Comparison of ENCODE assay signal across 24 cellular contexts in genomic region chr20:46897471-46897870, GRCh38. TPM values are rescaled to one million over a fixed set of nuclear protein-coding genes. Genes with fewer than 3 reads are reported as not detected.
DNase-seq lines count a peak whose midpoint lies in the region; FAIRE-seq and TF ChIP-seq lines count a peak whose summit lies in the region.
"Had no signal": no experiment of that assay in that cellular context is flagged by ENCODE, and none has a peak within 500 bp of the region (broad histone marks: within the 10 kb centered on the region; RNA-seq: fewer than 3 reads in every experiment).

No MANE protein-coding gene starts in this region.

- H2AFZ ChIP-seq in mammary epithelial cell (ENCODE audit: low read depth, low read length): no peak overlapping the region

- no peak overlapping the region for H3K4me2 ChIP-seq in mammary epithelial cell (ENCODE audit: insufficient read depth, low read depth, low read length)

- H3K9me3 ChIP-seq in breast epithelium (no peaks in the 10 kb centered on the region), mammary epithelial cell (replicated peaks; ENCODE audit: insufficient read depth, low read length) (no peaks in the 10 kb centered on the region)
- H3K9me3 ChIP-seq: right atrium auricular region had no signal

- H3K36me3 ChIP-seq in breast epithelium (no peaks in the 10 kb centered on the region), mammary epithelial cell (ENCODE audit: insufficient read depth, low read length) (no peaks in the 10 kb centered on the region), bronchial epithelial cell (ENCODE audit: control insufficient read depth, insufficient read depth, low read length) (no peaks in the 10 kb centered on the region)
- H3K36me3 ChIP-seq: right atrium auricular region had no signal

- DNase-seq in breast epithelium (ENCODE audit: low spot score in 2 of 2) (no peak), mammary epithelial cell (no peak), bronchial epithelial cell (ENCODE audit: low read depth) (peak; percentile 57), kidney tubule cell (ENCODE audit: low spot score) (no peak), epidermal melanocyte (ENCODE audit: insufficient read length, low spot score) (no peak), NCI-H2029 treated with DMSO at 0.1 percent for 48 hours (lab: John Stamatoyannopoulos, UW) (no peak), posterior cingulate gyrus (no peak)
- DNase-seq: ACHN; activated CD4-positive, alpha-beta T cell treated with anti-CD3 and anti-CD28 coated beads for 4 hours; aorta; DMS153; GOT3; IMR-90; NCI-H1694; Right ventricle myocardium superior; substantia nigra had no signal

- FAIRE-seq in bronchial epithelial cell (lab: Jason Lieb, UNC): no peak
- FAIRE-seq: G401.6, GM12891 had no signal

- dilution Hi-C loops in mammary epithelial cell (cut with HindIII; ENCODE audit: low sequenced_read_pairs): no loop called here

- CTCF ChIA-PET in mammary epithelial cell (lab: Charles Lee; ENCODE audit: low non-redundant PET): no interaction called here

- peaks cover 64% of the 10 kb centered on the region for H3K4me1 Mint-ChIP-seq in nephron
- H3K4me1 Mint-ChIP-seq: activated naive CD4-positive, alpha-beta T cell treated with anti-CD3 and anti-CD28 coated beads, Interleukin-2, amount 50 U/mL, for 24 hours had no signal

- peaks cover 0 to 4% of the 10 kb centered on the region in 2 donors for H3K27me3 ChIP-seq in breast epithelium
- H3K27me3 ChIP-seq in mammary epithelial cell (ENCODE audit: insufficient read depth, low read length): peaks cover 26% of the 10 kb centered on the region
- no peaks in the 10 kb centered on the region for H3K27me3 ChIP-seq in bronchial epithelial cell (ENCODE audit: control insufficient read depth, insufficient read depth, low read length)
- H3K27me3 ChIP-seq: right atrium auricular region had no signal

- H3K9ac ChIP-seq in mammary epithelial cell (ENCODE audit: insufficient read depth, low read length): no peak overlapping the region

- WGBS in mammary epithelial cell (ENCODE audit: low coverage, missing lambda C conversion rate): 86% methylated on average over 11 of the region's 11 CpGs

- H3K9me3 Mint-ChIP-seq in nephron: no peaks in the 10 kb centered on the region
- H3K9me3 Mint-ChIP-seq: activated naive CD4-positive, alpha-beta T cell treated with anti-CD3 and anti-CD28 coated beads, Interleukin-2, amount 50 U/mL, for 24 hours; activated T-helper 1 cell treated with anti-CD3 and anti-CD28 coated beads, Interleukin-12 subunit alpha, Interleukin-12 subunit beta, Interleukin-2, Interleukin-4 antibody, amounts not matched to agents 30 ng/mL and 10 ng/mL and 1 ng/mL, durations not matched to agents 14 hours and 24 hours and 36 hours had no signal

- H3K27ac ChIP-seq in breast epithelium (peak overlapping the region; percentile 19 to 58), mammary epithelial cell (ENCODE audit: insufficient read depth, low read depth, low read length) (no peak overlapping the region)
- H3K27ac ChIP-seq: C4-2B, right atrium auricular region had no signal

- H3K27ac Mint-ChIP-seq in nephron: peak overlapping the region; percentile 2 to 48 (median 25)
- H3K27ac Mint-ChIP-seq: activated naive CD4-positive, alpha-beta T cell treated with anti-CD3 and anti-CD28 coated beads, Interleukin-2, amount 50 U/mL, for 24 hours; activated T-helper 1 cell treated with anti-CD3 and anti-CD28 coated beads, Interleukin-12 subunit alpha, Interleukin-12 subunit beta, Interleukin-2, Interleukin-4 antibody, amounts not matched to agents 30 ng/mL and 10 ng/mL and 1 ng/mL, durations not matched to agents 14 hours and 24 hours and 36 hours had no signal

- intact Hi-C loops in breast epithelium (cut with DNase I; ENCODE audit: low total_unique reads) (no loop called here), mammary epithelial cell (cut with micrococcal nuclease) (no loop called here), posterior cingulate gyrus (cut with DNase I) (no loop called here)

- H3K4me3 ChIP-seq in breast epithelium (peak overlapping the region in 2 of 3 donors; percentile 30 to 44), mammary epithelial cell (replicated peaks in 1 of 3; ENCODE audit: insufficient read depth in 1 of 3, low read depth in 2 of 3, low read length in 3 of 3) (no peak overlapping the region), bronchial epithelial cell (ENCODE audit: low read depth, low read length) (peak overlapping the region; percentile 32)
- H3K4me3 ChIP-seq: right atrium auricular region had no signal

- peaks cover 0 to 5% of the 10 kb centered on the region in 2 donors for H3K4me1 ChIP-seq in breast epithelium
- H3K4me1 ChIP-seq in mammary epithelial cell (ENCODE audit: insufficient read depth, low read length): peaks cover 4% of the 10 kb centered on the region

- TF ChIP-seq POLR2A in breast epithelium (IDR thresholded peaks at IDR 0.05): no peak

- H3K79me2 ChIP-seq in mammary epithelial cell (ENCODE audit: insufficient read depth, low read length): no peaks in the 10 kb centered on the region

- no peaks in the 10 kb centered on the region for H3K36me3 Mint-ChIP-seq in nephron (ENCODE audit: low read depth)
- H3K36me3 Mint-ChIP-seq: activated naive CD4-positive, alpha-beta T cell treated with anti-CD3 and anti-CD28 coated beads, Interleukin-2, amount 50 U/mL, for 24 hours had no signal

- H3K4me3 Mint-ChIP-seq in nephron: peak overlapping the region; percentile 41 to 76 (median 62)
- H3K4me3 Mint-ChIP-seq: activated naive CD4-positive, alpha-beta T cell treated with anti-CD3 and anti-CD28 coated beads, Interleukin-2, amount 50 U/mL, for 24 hours; activated T-helper 1 cell treated with anti-CD3 and anti-CD28 coated beads, Interleukin-12 subunit alpha, Interleukin-12 subunit beta, Interleukin-2, Interleukin-4 antibody, amounts not matched to agents 30 ng/mL and 10 ng/mL and 1 ng/mL, durations not matched to agents 14 hours and 24 hours and 36 hours had no signal

- H4K20me1 ChIP-seq in mammary epithelial cell (ENCODE audit: insufficient read depth, low read length): no peaks in the 10 kb centered on the region

- no TSS peak for BruUV-seq in mammary epithelial cell (replicated peaks; lab: Mats Ljungman, UMichigan)

- H3K27me3 Mint-ChIP-seq in nephron (ENCODE audit: low read depth): peaks cover 83% of the 10 kb centered on the region

- in situ Hi-C loops in mammary epithelial cell (cut with MboI; ENCODE audit: low sequenced_read_pairs in 2 of 2): no loop called here

- TF ChIP-seq CTCF in breast epithelium (IDR thresholded peaks at IDR 0.05) (no peak), mammary epithelial cell (conservative IDR thresholded peaks at IDR 0.05 in 1 of 2, IDR thresholded peaks at IDR 0.05 in 1 of 2; ENCODE audit: extremely low read depth in 1 of 2, insufficient read depth in 1 of 2, low read depth in 1 of 2, low read length in 2 of 2) (no peak), bronchial epithelial cell (IDR thresholded peaks at IDR 0.05; ENCODE audit: insufficient read depth, low read length, severe bottlenecking) (no peak), nephron (IDR thresholded peaks at IDR 0.05; ENCODE audit: unreplicated experiment in 3 of 3) (no peak)

RNA-seq across cellular contexts. Expression of gene EYA2, which starts 2.8 kb away (rescaled TPM):
- 10 to 100 TPM in 2 of 3 donors, 1 to 10 TPM in 1; 5.4 to 19.2 (median 12.5) TPM for total RNA-seq in breast epithelium
- 1 to 10 TPM in 1 of 2 donors, under 1 TPM in 1; 0.31 to 1.0 TPM for total RNA-seq in mammary epithelial cell
- 0.03 TPM for polyA plus RNA-seq in mammary epithelial cell
- not detected for polyA minus RNA-seq in mammary epithelial cell
- 8.4 and 10.6 TPM in 2 replicates for total RNA-seq in bronchial epithelial cell
- total RNA-seq: activated T-helper 1 cell treated with anti-CD3 and anti-CD28 coated beads, Interleukin-12 subunit alpha, Interleukin-12 subunit beta, Interleukin-2, Interleukin-4 antibody, amounts not matched to agents 30 ng/mL and 10 ng/mL and 1 ng/mL, durations not matched to agents 14 hours and 24 hours and 36 hours; glomerular endothelial cell had no signal

Comparison
In these comparisons a context has a peak if more than half of its experiments do, and no peak if none do; other contexts are left out.
1. H3K4me3 ChIP-seq: peak in breast epithelium (2 of 3) and bronchial epithelial cell (single experiment); none in mammary epithelial cell (0 of 3).